ENCODE assay signal across 1 cellular context in genomic region chr12:25256005-25256404, GRCh38.
TF ChIP-seq lines count a peak whose summit lies in the region.

No MANE protein-coding gene starts in this region.

TF ChIP-seq in SK-N-SH, 30 proteins besides CTCF, POLR2A, EP300 and RAD21 (continued from another document):
- no peak for TF ChIP-seq PBX3 (IDR thresholded peaks at IDR 0.05)
